In genomic region chr5:118999696-119000095, GRCh38 we compare ENCODE assay signal across 38 cellular contexts.
"Had no signal": no experiment of that assay in that cellular context is flagged by ENCODE, and none has a peak within 500 bp of the region (broad histone marks: within the 10 kb centered on the region; RNA-seq: fewer than 3 reads in every experiment).

No MANE protein-coding gene starts in this region.

- DNase-seq: activated CD4-positive, alpha-beta memory T cell treated with anti-CD3 and anti-CD28 coated beads for 36 hours; activated CD4-positive, alpha-beta T cell treated with anti-CD3 and anti-CD28 coated beads for 4 hours; activated CD4-positive, alpha-beta T cell treated with anti-CD3 and anti-CD28 coated beads, Interleukin-2, amount 10 ng/mL, durations not matched to agents 24 days and 14 days; activated CD4-positive, alpha-beta T cell treated with anti-CD3 and anti-CD28 coated beads, Interleukin-2, amount 50 U/mL, for 1 hour; activated CD4-positive, alpha-beta T cell treated with anti-CD3 and anti-CD28 coated beads, Interleukin-2, amount 50 U/mL, for 4 hours; activated CD4-positive, CD25-positive, alpha-beta regulatory T cell; activated CD8-positive, alpha-beta memory T cell treated with anti-CD3 and anti-CD28 coated beads, Interleukin-2, amount 50 U/mL, for 4 hours; activated CD8-positive, alpha-beta T cell treated with anti-CD3 and anti-CD28 coated beads for 36 hours; activated effector memory CD4-positive, alpha-beta T cell treated with anti-CD3 and anti-CD28 coated beads, Interleukin-2, amount 50 U/mL, for 16 hours; activated gamma-delta T cell treated with Interleukin-2 at 50 U/mL for 16 hours; activated naive CD4-positive, alpha-beta T cell; activated naive CD4-positive, alpha-beta T cell treated with anti-CD3 and anti-CD28 coated beads for 36 hours; activated naive CD4-positive, alpha-beta T cell treated with anti-CD3 and anti-CD28 coated beads, Interleukin-2, amount 50 U/mL, for 16 hours; activated naive CD8-positive, alpha-beta T cell treated with anti-CD3 and anti-CD28 coated beads for 36 hours; activated T-cell treated with anti-CD3 and anti-CD28 coated beads for 4 hours; activated T-cell treated with anti-CD3 and anti-CD28 coated beads, Interleukin-2, amount 50 U/mL, for 1 hour; activated T-cell treated with anti-CD3 and anti-CD28 coated beads, Interleukin-2, amount 50 U/mL, for 4 hours; activated T-cell treated with anti-CD3 and anti-CD28 coated beads, Interleukin-2, amount 50 U/mL, for 72 hours; adrenal gland; amniotic stem cell; aorta; body of pancreas; brain microvascular endothelial cell; central memory CD4-positive, alpha-beta T cell; T-helper 1 cell; T-helper 2 cell; T-helper 9 cell; WERI-Rb-1 had no signal

- H3K27ac Mint-ChIP-seq: activated CD4-positive, alpha-beta memory T cell treated with anti-CD3 and anti-CD28 coated beads for 36 hours; activated CD4-positive, alpha-beta T cell treated with anti-CD3 and anti-CD28 coated beads, Interleukin-2, amount 10 ng/mL, durations not matched to agents 24 days and 14 days; activated CD8-positive, alpha-beta T cell treated with anti-CD3 and anti-CD28 coated beads for 36 hours; activated naive CD4-positive, alpha-beta T cell treated with anti-CD3 and anti-CD28 coated beads for 36 hours; activated naive CD4-positive, alpha-beta T cell treated with anti-CD3 and anti-CD28 coated beads, Interleukin-2, amount 50 U/mL, for 72 hours; activated naive CD8-positive, alpha-beta T cell treated with anti-CD3 and anti-CD28 coated beads for 36 hours; activated T-cell treated with anti-CD3 and anti-CD28 coated beads, Interleukin-2, amount 50 U/mL, for 72 hours; activated T-helper 1 cell treated with anti-CD3 and anti-CD28 coated beads, Interleukin-12 subunit alpha, Interleukin-12 subunit beta, Interleukin-2, Interleukin-4 antibody, amounts not matched to agents 30 ng/mL and 10 ng/mL and 1 ng/mL, durations not matched to agents 14 hours and 24 hours and 36 hours; activated T-helper 17 cell treated with anti-CD3 and anti-CD28 coated beads, Interleukin-2, amount 50 U/mL, for 72 hours; T-helper 1 cell treated with Interleukin-12 subunit alpha and Interleukin-12 subunit beta and Interleukin-4 antibody, amounts not matched to agents 30 μg/mL and 1 μg/mL, for 36 hours; T-helper 2 cell treated with Interferon-gamma antibody and Interleukin-4, amounts not matched to agents 5 μg/mL and 100 μg/mL, for 36 hours; WTC11 had no signal

- H3K36me3 ChIP-seq: adrenal gland, brain microvascular endothelial cell, breast epithelium, WERI-Rb-1 had no signal

- H3K4me3 ChIP-seq: adrenal gland, body of pancreas, breast epithelium had no signal

- ATAC-seq: activated CD4-positive, CD25-positive, alpha-beta regulatory T cell treated with anti-CD3 and anti-CD28 coated beads, Interleukin-2, amount 50 U/mL, for 24 hours; activated CD8-positive, alpha-beta T cell treated with anti-CD3 and anti-CD28 coated beads for 36 hours; activated naive CD4-positive, alpha-beta T cell treated with anti-CD3 and anti-CD28 coated beads, Interleukin-2, amount 50 U/mL, for 72 hours; activated T-cell treated with anti-CD3 and anti-CD28 coated beads, Interleukin-2, amount 50 U/mL, for 4 hours; activated T-cell treated with anti-CD3 and anti-CD28 coated beads, Interleukin-2, amount 50 U/mL, for 72 hours; activated T-helper 17 cell treated with anti-CD3 and anti-CD28 coated beads, Interleukin-2, amount 50 U/mL, for 72 hours; body of pancreas; WTC11 had no signal

- H3K27me3 ChIP-seq: adrenal gland, body of pancreas, brain microvascular endothelial cell, breast epithelium had no signal

- H3K36me3 Mint-ChIP-seq: activated naive CD8-positive, alpha-beta T cell treated with anti-CD3 and anti-CD28 coated beads for 36 hours had no signal

- FAIRE-seq: astrocyte, TTC549 had no signal

- H3K27me3 Mint-ChIP-seq: activated CD8-positive, alpha-beta T cell treated with anti-CD3 and anti-CD28 coated beads for 36 hours; activated naive CD8-positive, alpha-beta T cell treated with anti-CD3 and anti-CD28 coated beads for 36 hours had no signal

- H3K4me3 Mint-ChIP-seq: activated CD4-positive, alpha-beta memory T cell treated with anti-CD3 and anti-CD28 coated beads for 36 hours; activated CD4-positive, alpha-beta T cell treated with anti-CD3 and anti-CD28 coated beads, Interleukin-2, amount 10 ng/mL, durations not matched to agents 24 days and 14 days; activated CD8-positive, alpha-beta T cell treated with anti-CD3 and anti-CD28 coated beads for 36 hours; activated naive CD4-positive, alpha-beta T cell treated with anti-CD3 and anti-CD28 coated beads for 36 hours; activated naive CD8-positive, alpha-beta T cell treated with anti-CD3 and anti-CD28 coated beads for 36 hours; activated T-cell treated with anti-CD3 and anti-CD28 coated beads, Interleukin-2, amount 50 U/mL, for 4 hours; activated T-cell treated with anti-CD3 and anti-CD28 coated beads, Interleukin-2, amount 50 U/mL, for 72 hours; activated T-helper 1 cell treated with anti-CD3 and anti-CD28 coated beads, Interleukin-12 subunit alpha, Interleukin-12 subunit beta, Interleukin-2, Interleukin-4 antibody, amounts not matched to agents 30 ng/mL and 10 ng/mL and 1 ng/mL, durations not matched to agents 14 hours and 24 hours and 36 hours; activated T-helper 17 cell treated with anti-CD3 and anti-CD28 coated beads, Interleukin-2, amount 50 U/mL, for 72 hours; T-helper 1 cell treated with Interleukin-12 subunit alpha and Interleukin-12 subunit beta and Interleukin-4 antibody, amounts not matched to agents 30 μg/mL and 1 μg/mL, for 36 hours; T-helper 2 cell treated with Interferon-gamma antibody and Interleukin-4, amounts not matched to agents 5 μg/mL and 100 μg/mL, for 36 hours; WTC11 had no signal

- H3K27ac ChIP-seq: adrenal gland, body of pancreas, brain microvascular endothelial cell, breast epithelium, WERI-Rb-1 had no signal

- H3K4me1 ChIP-seq: adrenal gland, body of pancreas, breast epithelium had no signal

- H3K4me1 Mint-ChIP-seq: activated CD4-positive, alpha-beta T cell treated with anti-CD3 and anti-CD28 coated beads, Interleukin-2, amount 10 ng/mL, durations not matched to agents 24 days and 14 days; activated naive CD8-positive, alpha-beta T cell treated with anti-CD3 and anti-CD28 coated beads for 36 hours; activated T-helper 17 cell treated with anti-CD3 and anti-CD28 coated beads, Interleukin-2, amount 50 U/mL, for 72 hours; WTC11 had no signal
